Comparison of ENCODE assay signal across 2 cellular contexts in the genomic region with DNA sequence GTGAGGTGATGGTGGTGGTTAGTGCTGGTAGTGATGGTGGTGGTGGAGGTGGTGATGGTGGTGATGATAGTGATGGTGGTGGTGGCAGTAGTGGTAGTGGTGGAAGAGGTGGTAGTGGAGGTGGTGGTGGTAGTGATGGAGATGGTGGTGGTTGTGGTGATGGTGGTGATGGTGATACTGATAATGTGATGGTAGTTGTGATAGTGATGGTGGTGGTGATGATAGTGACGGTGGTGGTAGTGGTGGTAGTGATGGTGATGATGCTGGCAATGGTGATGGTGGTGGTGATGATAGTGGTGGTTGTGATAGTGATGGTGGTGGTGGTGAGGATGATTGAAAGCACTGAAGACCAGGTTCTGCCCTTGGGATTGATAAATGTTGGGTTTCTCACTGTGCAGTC.
A peak's percentile ranks its signal among the peaks of the same experiment; 100 is the strongest.
TF ChIP-seq lines count a peak whose summit lies in the region.

No MANE protein-coding gene starts in this region.

TF ChIP-seq in HEK293, 187 proteins besides CTCF, POLR2A, EP300 and RAD21 (continues in another document):
- TF ChIP-seq ZNF211 (tag by site-specific recombination; IDR thresholded peaks at IDR 0.05; ENCODE audit: low read depth) (no peak), ZFHX2 (tag by site-specific recombination; conservative IDR thresholded peaks at IDR 0.05) (no peak), ZFP37 (tag by site-specific recombination; IDR thresholded peaks at IDR 0.05) (no peak), ZNF521 (tag by site-specific recombination; IDR thresholded peaks at IDR 0.05) (peak; percentile 47; the same call in 1 of the 2 replicates), RBAK (tag by site-specific recombination; IDR thresholded peaks at IDR 0.05) (no peak), KLF7 (tag by site-specific recombination; IDR thresholded peaks at IDR 0.05; ENCODE audit: borderline replicate concordance) (no peak), ZSCAN30 (tag by site-specific recombination; IDR thresholded peaks at IDR 0.05) (no peak), FEZF1 (tag by site-specific recombination; IDR thresholded peaks at IDR 0.05) (no peak), ZNF10 (tag by site-specific recombination; IDR thresholded peaks at IDR 0.05) (no peak), ZNF391 (tag by site-specific recombination; IDR thresholded peaks at IDR 0.05; ENCODE audit: borderline replicate concordance, low read depth) (no peak), GLIS1 (tag by site-specific recombination; IDR thresholded peaks at IDR 0.05) (no peak), ZNF530 (tag by site-specific recombination; IDR thresholded peaks at IDR 0.05; ENCODE audit: low read depth) (no peak), ZNF202 (tag by site-specific recombination; IDR thresholded peaks at IDR 0.05; ENCODE audit: borderline replicate concordance) (0 out of 2 replicates have a peak, but pooled peaks have one; percentile 10), OVOL3 (tag by site-specific recombination; IDR thresholded peaks at IDR 0.05) (no peak), ZNF169 (tag by site-specific recombination; IDR thresholded peaks at IDR 0.05) (0 out of 2 replicates have a peak, but pooled peaks have one; percentile 36), ZNF785 (tag by site-specific recombination; IDR thresholded peaks at IDR 0.05) (0 out of 2 replicates have a peak, but pooled peaks have one; percentile 56), ZNF274 (IDR thresholded peaks at IDR 0.05; ENCODE audit: low read length) (no peak), ZNF274 (tag by site-specific recombination; IDR thresholded peaks at IDR 0.05; ENCODE audit: borderline replicate concordance) (0 out of 2 replicates have a peak, but pooled peaks have one; percentile 59), ZNF701 (tag by site-specific recombination; IDR thresholded peaks at IDR 0.05) (no peak), ZNF133 (tag by site-specific recombination; IDR thresholded peaks at IDR 0.05) (0 out of 2 replicates have a peak, but pooled peaks have one; percentile 24)
- TF ChIP-seq, protein P1, sequence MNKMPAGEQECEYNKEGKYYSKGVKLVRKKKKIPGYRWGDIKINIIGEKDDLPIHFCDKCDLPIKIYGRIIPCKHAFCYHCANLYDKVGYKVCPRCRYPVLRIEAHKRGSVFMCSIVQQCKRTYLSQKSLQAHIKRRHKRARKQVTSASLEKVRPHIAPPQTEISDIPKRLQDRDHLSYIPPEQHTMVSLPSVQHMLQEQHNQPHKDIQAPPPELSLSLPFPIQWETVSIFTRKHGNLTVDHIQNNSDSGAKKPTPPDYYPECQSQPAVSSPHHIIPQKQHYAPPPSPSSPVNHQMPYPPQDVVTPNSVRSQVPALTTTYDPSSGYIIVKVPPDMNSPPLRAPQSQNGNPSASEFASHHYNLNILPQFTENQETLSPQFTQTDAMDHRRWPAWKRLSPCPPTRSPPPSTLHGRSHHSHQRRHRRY (tag by site-specific recombination; IDR thresholded peaks at IDR 0.05) = no peak
- TF ChIP-seq, protein P2, sequence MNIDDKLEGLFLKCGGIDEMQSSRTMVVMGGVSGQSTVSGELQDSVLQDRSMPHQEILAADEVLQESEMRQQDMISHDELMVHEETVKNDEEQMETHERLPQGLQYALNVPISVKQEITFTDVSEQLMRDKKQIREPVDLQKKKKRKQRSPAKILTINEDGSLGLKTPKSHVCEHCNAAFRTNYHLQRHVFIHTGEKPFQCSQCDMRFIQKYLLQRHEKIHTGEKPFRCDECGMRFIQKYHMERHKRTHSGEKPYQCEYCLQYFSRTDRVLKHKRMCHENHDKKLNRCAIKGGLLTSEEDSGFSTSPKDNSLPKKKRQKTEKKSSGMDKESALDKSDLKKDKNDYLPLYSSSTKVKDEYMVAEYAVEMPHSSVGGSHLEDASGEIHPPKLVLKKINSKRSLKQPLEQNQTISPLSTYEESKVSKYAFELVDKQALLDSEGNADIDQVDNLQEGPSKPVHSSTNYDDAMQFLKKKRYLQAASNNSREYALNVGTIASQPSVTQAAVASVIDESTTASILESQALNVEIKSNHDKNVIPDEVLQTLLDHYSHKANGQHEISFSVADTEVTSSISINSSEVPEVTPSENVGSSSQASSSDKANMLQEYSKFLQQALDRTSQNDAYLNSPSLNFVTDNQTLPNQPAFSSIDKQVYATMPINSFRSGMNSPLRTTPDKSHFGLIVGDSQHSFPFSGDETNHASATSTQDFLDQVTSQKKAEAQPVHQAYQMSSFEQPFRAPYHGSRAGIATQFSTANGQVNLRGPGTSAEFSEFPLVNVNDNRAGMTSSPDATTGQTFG (tag by site-specific recombination; IDR thresholded peaks at IDR 0.05; ENCODE audit: borderline replicate concordance) = peak; percentile 80; the same call in 1 of the 2 replicates
- TF ChIP-seq, protein P3, sequence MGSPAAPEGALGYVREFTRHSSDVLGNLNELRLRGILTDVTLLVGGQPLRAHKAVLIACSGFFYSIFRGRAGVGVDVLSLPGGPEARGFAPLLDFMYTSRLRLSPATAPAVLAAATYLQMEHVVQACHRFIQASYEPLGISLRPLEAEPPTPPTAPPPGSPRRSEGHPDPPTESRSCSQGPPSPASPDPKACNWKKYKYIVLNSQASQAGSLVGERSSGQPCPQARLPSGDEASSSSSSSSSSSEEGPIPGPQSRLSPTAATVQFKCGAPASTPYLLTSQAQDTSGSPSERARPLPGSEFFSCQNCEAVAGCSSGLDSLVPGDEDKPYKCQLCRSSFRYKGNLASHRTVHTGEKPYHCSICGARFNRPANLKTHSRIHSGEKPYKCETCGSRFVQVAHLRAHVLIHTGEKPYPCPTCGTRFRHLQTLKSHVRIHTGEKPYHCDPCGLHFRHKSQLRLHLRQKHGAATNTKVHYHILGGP (tag by site-specific recombination; IDR thresholded peaks at IDR 0.05) = peak; percentile 49; the same call in 1 of the 2 replicates
- TF ChIP-seq, protein P4, sequence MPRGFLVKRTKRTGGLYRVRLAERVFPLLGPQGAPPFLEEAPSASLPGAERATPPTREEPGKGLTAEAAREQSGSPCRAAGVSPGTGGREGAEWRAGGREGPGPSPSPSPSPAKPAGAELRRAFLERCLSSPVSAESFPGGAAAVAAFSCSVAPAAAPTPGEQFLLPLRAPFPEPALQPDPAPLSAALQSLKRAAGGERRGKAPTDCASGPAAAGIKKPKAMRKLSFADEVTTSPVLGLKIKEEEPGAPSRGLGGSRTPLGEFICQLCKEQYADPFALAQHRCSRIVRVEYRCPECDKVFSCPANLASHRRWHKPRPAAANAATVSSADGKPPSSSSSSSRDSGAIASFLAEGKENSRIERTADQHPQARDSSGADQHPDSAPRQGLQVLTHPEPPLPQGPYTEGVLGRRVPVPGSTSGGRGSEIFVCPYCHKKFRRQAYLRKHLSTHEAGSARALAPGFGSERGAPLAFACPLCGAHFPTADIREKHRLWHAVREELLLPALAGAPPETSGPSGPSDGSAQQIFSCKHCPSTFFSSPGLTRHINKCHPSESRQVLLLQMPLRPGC (tag by site-specific recombination; IDR thresholded peaks at IDR 0.05) = no peak

TF ChIP-seq in H1, 55 proteins besides CTCF, POLR2A, EP300 and RAD21 (continued from another document):
- TF ChIP-seq HDAC2 (IDR thresholded peaks at IDR 0.05; ENCODE audit: borderline replicate concordance in 1 of 2, low read depth in 2 of 2, low read length in 2 of 2) (no peak), BACH1 (IDR thresholded peaks at IDR 0.05; ENCODE audit: low read length) (no peak), ZNF274 (IDR thresholded peaks at IDR 0.05; ENCODE audit: borderline replicate concordance, extremely low read depth, low read length) (no peak), BCL11A (IDR thresholded peaks at IDR 0.05; ENCODE audit: low read depth in 2 of 2, low read length in 2 of 2) (no peak), SP2 (IDR thresholded peaks at IDR 0.05; ENCODE audit: low read length) (no peak), CHD1 (IDR thresholded peaks at IDR 0.05; ENCODE audit: low read depth, low read length) (no peak)
- TF ChIP-seq, protein P5, sequence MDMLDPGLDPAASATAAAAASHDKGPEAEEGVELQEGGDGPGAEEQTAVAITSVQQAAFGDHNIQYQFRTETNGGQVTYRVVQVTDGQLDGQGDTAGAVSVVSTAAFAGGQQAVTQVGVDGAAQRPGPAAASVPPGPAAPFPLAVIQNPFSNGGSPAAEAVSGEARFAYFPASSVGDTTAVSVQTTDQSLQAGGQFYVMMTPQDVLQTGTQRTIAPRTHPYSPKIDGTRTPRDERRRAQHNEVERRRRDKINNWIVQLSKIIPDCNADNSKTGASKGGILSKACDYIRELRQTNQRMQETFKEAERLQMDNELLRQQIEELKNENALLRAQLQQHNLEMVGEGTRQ (IDR thresholded peaks at IDR 0.05; ENCODE audit: low read length) = no peak
- TF ChIP-seq, protein P6, sequence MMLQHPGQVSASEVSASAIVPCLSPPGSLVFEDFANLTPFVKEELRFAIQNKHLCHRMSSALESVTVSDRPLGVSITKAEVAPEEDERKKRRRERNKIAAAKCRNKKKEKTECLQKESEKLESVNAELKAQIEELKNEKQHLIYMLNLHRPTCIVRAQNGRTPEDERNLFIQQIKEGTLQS (IDR thresholded peaks at IDR 0.05; ENCODE audit: insufficient read depth, low read depth, low read length) = no peak
